In the genomic region with DNA sequence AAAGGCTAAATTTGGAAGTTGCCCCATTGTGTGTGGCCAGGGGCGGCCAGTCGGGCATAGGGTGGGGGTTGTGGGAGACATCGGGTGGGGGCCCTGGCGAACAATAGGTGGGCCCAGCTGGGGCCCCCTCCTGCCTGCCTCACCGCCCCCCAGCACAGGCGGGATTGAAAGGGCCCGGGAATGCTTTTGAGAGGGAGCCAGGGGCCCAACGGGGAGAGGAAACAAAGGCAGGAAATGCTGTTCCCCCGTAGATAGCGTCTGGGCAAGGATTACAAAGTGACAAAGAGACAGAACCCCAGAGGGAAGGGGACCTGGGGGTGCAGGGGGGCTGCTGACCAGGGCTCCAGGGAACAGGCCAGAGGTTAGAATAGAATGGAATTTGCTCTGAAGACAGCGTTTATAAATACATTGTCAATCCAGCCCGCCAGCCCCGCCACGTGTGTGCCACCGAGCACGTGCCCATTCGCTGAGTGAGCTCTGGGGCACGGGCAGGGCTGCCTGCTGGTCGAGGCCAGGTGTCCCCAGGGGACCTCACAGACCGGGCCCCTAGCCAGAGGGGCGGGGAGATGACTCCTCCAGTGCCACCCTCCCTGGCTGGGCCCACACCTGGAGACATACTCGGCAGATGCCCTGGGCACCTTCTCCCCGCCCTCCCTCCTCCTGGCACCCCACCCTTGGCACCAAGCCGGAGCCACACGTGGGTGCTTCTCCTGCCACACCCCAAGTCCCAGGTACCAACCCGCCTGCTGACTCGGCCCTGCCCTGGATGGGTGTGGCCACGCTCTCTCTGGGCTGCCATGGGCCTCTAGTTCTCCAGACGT, we compare ENCODE assay signal across 9 cellular contexts. TPM values are rescaled to one million over a fixed set of nuclear protein-coding genes. Genes with fewer than 3 reads are reported as not detected.
DNase-seq lines count a peak whose midpoint lies in the region; ATAC-seq and TF ChIP-seq lines count a peak whose summit lies in the region.
"Had no signal": no experiment of that assay in that cellular context is flagged by ENCODE, and none has a peak within 500 bp of the region (broad histone marks: within the 10 kb centered on the region; RNA-seq: fewer than 3 reads in every experiment).

No MANE protein-coding gene starts in this region.

- H3K36me3 ChIP-seq in HEK293 (ENCODE audit: control insufficient read depth in 2 of 2, insufficient read depth in 1 of 2, low read length in 2 of 2) (no peaks in the 10 kb centered on the region), prostate gland (no peaks in the 10 kb centered on the region)

- no peaks in the 10 kb centered on the region for H3K27me3 ChIP-seq in prostate gland (replicated peaks; ENCODE audit: insufficient read depth)

- peaks cover 58% of the 10 kb centered on the region for H3K4me1 Mint-ChIP-seq in activated naive CD8-positive, alpha-beta T cell treated with anti-CD3 and anti-CD28 coated beads for 36 hours

- DNase-seq in activated naive CD8-positive, alpha-beta T cell treated with anti-CD3 and anti-CD28 coated beads for 36 hours, result no peak
- peak; percentile 90 for DNase-seq in left ventricle myocardium superior
- DNase-seq in prostate gland (ENCODE audit: low spot score), result peak; percentile 78
- no peak for DNase-seq in cerebellar nuclear complex (lab: John Stamatoyannopoulos, UW)
- no peak for DNase-seq in D341Med (ENCODE audit: low spot score)
- DNase-seq in DMS 273 treated with DMSO at 0.1 percent for 48 hours (lab: John Stamatoyannopoulos, UW), result no peak
- DNase-seq: NCI-H1694 had no signal

- WGBS in prostate gland, result 42% methylated on average over 27 of the region's 29 CpGs

- H3K4me3 ChIP-seq in HEK293 (ENCODE audit: low read depth, low read length) (no peak overlapping the region), prostate gland (no peak overlapping the region)

- peaks cover 60% of the 10 kb centered on the region for H3K27me3 Mint-ChIP-seq in activated naive CD8-positive, alpha-beta T cell treated with anti-CD3 and anti-CD28 coated beads for 36 hours

- peak overlapping the region; percentile 60 for H3K27ac Mint-ChIP-seq in activated naive CD8-positive, alpha-beta T cell treated with anti-CD3 and anti-CD28 coated beads for 36 hours

- intact Hi-C loops in left ventricle myocardium superior (cut with micrococcal nuclease) (loop anchor here (10.0 kb wide), 2 partner anchors 60 kb away; no protein-coding TSS in a partner anchor), prostate gland (cut with DNase I) (no loop called here)

- no peak for TF ChIP-seq POLR2A in prostate gland (IDR thresholded peaks at IDR 0.05)

- no peak overlapping the region for H3K4me3 Mint-ChIP-seq in activated naive CD8-positive, alpha-beta T cell treated with anti-CD3 and anti-CD28 coated beads for 36 hours

- TF ChIP-seq CTCF in HEK293 (tag by site-specific recombination; IDR thresholded peaks at IDR 0.05) (no peak), prostate gland (IDR thresholded peaks at IDR 0.05) (no peak)

- no peaks in the 10 kb centered on the region for H3K9me3 Mint-ChIP-seq in activated naive CD8-positive, alpha-beta T cell treated with anti-CD3 and anti-CD28 coated beads for 36 hours

- CTCF ChIA-PET in HEK293 (lab: Yijun Ruan, JAX), result interaction anchor here (0.7 to 1.7 kb wide), 3 partner anchors 18 to 72 kb away, joined by 4 to 6 read pairs (median 4); no protein-coding TSS in a partner anchor

- H3K4me1 ChIP-seq in HEK293 (ENCODE audit: control insufficient read depth, insufficient read depth, low read length), result peaks cover 20% of the 10 kb centered on the region
- peaks cover 31% of the 10 kb centered on the region for H3K4me1 ChIP-seq in prostate gland (replicated peaks)

- peak; percentile 72 for ATAC-seq in left ventricle myocardium superior
- ATAC-seq in GM19328 (IDR thresholded peaks at IDR 0.05; ENCODE audit: unreplicated experiment), result no peak

- H3K9me3 ChIP-seq in HEK293 (ENCODE audit: control insufficient read depth, insufficient read depth, low read depth, low read length), result no peaks in the 10 kb centered on the region
- H3K9me3 ChIP-seq in prostate gland, result no peaks in the 10 kb centered on the region

- POLR2A ChIA-PET in HEK293 (lab: Yijun Ruan, JAX), result interaction anchor here (0.7 to 2.5 kb wide), 3 partner anchors 10 to 189 kb away, joined by 3 to 16 read pairs (median 4); a partner anchor contains a TSS

- H3K27ac ChIP-seq in HEK293 (ENCODE audit: extremely low read depth, low read depth, low read length) (no peak overlapping the region), prostate gland (no peak overlapping the region)

- H3K36me3 Mint-ChIP-seq in activated naive CD8-positive, alpha-beta T cell treated with anti-CD3 and anti-CD28 coated beads for 36 hours, result no peaks in the 10 kb centered on the region

TF ChIP-seq in HEK293, 187 proteins besides CTCF, POLR2A, EP300 and RAD21:
- TF ChIP-seq KLF1 (tag by site-specific recombination; IDR thresholded peaks at IDR 0.05) (peak; percentile 94), SCRT2 (tag by site-specific recombination; IDR thresholded peaks at IDR 0.05) (no peak)
- TF ChIP-seq, protein P1, sequence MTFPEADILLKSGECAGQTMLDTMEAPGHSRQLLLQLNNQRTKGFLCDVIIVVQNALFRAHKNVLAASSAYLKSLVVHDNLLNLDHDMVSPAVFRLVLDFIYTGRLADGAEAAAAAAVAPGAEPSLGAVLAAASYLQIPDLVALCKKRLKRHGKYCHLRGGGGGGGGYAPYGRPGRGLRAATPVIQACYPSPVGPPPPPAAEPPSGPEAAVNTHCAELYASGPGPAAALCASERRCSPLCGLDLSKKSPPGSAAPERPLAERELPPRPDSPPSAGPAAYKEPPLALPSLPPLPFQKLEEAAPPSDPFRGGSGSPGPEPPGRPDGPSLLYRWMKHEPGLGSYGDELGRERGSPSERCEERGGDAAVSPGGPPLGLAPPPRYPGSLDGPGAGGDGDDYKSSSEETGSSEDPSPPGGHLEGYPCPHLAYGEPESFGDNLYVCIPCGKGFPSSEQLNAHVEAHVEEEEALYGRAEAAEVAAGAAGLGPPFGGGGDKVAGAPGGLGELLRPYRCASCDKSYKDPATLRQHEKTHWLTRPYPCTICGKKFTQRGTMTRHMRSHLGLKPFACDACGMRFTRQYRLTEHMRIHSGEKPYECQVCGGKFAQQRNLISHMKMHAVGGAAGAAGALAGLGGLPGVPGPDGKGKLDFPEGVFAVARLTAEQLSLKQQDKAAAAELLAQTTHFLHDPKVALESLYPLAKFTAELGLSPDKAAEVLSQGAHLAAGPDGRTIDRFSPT (tag by site-specific recombination; IDR thresholded peaks at IDR 0.05), result 0 out of 2 replicates have a peak, but pooled peaks have one; percentile 49
- TF ChIP-seq, protein P2, sequence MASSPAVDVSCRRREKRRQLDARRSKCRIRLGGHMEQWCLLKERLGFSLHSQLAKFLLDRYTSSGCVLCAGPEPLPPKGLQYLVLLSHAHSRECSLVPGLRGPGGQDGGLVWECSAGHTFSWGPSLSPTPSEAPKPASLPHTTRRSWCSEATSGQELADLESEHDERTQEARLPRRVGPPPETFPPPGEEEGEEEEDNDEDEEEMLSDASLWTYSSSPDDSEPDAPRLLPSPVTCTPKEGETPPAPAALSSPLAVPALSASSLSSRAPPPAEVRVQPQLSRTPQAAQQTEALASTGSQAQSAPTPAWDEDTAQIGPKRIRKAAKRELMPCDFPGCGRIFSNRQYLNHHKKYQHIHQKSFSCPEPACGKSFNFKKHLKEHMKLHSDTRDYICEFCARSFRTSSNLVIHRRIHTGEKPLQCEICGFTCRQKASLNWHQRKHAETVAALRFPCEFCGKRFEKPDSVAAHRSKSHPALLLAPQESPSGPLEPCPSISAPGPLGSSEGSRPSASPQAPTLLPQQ (tag by site-specific recombination; IDR thresholded peaks at IDR 0.05), result peak; percentile 62; the same call in 1 of the 2 replicates
- TF ChIP-seq, protein P3, sequence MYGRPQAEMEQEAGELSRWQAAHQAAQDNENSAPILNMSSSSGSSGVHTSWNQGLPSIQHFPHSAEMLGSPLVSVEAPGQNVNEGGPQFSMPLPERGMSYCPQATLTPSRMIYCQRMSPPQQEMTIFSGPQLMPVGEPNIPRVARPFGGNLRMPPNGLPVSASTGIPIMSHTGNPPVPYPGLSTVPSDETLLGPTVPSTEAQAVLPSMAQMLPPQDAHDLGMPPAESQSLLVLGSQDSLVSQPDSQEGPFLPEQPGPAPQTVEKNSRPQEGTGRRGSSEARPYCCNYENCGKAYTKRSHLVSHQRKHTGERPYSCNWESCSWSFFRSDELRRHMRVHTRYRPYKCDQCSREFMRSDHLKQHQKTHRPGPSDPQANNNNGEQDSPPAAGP (tag by site-specific recombination; IDR thresholded peaks at IDR 0.05), result peak; percentile 53; the same call in 1 of the 2 replicates

RNA-seq across cellular contexts. Expression of a gene that starts 9.7 kb away (rescaled TPM):
- under 1 TPM; 0.35 to 0.40 TPM for total RNA-seq in activated naive CD8-positive, alpha-beta T cell treated with anti-CD3 and anti-CD28 coated beads for 36 hours
- total RNA-seq in left ventricle myocardium superior, result 19.9 TPM
- 10 to 100 TPM in 1 of 2 donors, 1 to 10 TPM in 1; 9.9 to 16.4 TPM for total RNA-seq in prostate gland

Comparison
In these comparisons a context has a peak if more than half of its experiments do, and no peak if none do; other contexts are left out.
1. DNase-seq: peak in left ventricle myocardium superior (single experiment) and prostate gland (single experiment); none in activated naive CD8-positive, alpha-beta T cell treated with anti-CD3 and anti-CD28 coated beads for 36 hours (single experiment), cerebellar nuclear complex (0 of 2), D341Med (single experiment) and DMS 273 treated with DMSO at 0.1 percent for 48 hours (single experiment).
2. RNA of a gene that starts 9.7 kb away (total RNA-seq): 19.9 TPM in left ventricle myocardium superior (single experiment) and 9.9 to 16.4 TPM in prostate gland; 0.35 to 0.40 TPM in activated naive CD8-positive, alpha-beta T cell treated with anti-CD3 and anti-CD28 coated beads for 36 hours; every median in the first group is over 4 times any median in the second.